Comparison of ENCODE assay signal across 8 cellular contexts in genomic region chr22:24433868-24434471, GRCh38. TPM values are rescaled to one million over a fixed set of nuclear protein-coding genes. Genes with fewer than 3 reads are reported as not detected.
DNase-seq lines count a peak whose midpoint lies in the region; ATAC-seq and TF ChIP-seq lines count a peak whose summit lies in the region.

No MANE protein-coding gene starts in this region.

- peaks cover 8% of the 10 kb centered on the region for H3K27me3 Mint-ChIP-seq in nephron progenitor cell (ENCODE audit: low read depth, poor library complexity)

- peak overlapping the region; percentile 78 for H3K27ac ChIP-seq in caudate nucleus (ENCODE audit: low read depth, low read length)

- H3K4me3 ChIP-seq in NT2/D1 (ENCODE audit: insufficient read length, low read depth) = no peak overlapping the region

- no peak for TF ChIP-seq CTCF in nephron progenitor cell (IDR thresholded peaks at IDR 0.05)

- H3K4me3 Mint-ChIP-seq in nephron progenitor cell = no peak overlapping the region

- H3K27me3 ChIP-seq in NT2/D1 (ENCODE audit: insufficient read depth, insufficient read length) = no peaks in the 10 kb centered on the region

- H3K36me3 Mint-ChIP-seq in nephron progenitor cell (ENCODE audit: low read depth) = no peaks in the 10 kb centered on the region

- no peaks in the 10 kb centered on the region for H3K9me3 Mint-ChIP-seq in nephron progenitor cell

- peaks cover 26% of the 10 kb centered on the region for H3K4me1 Mint-ChIP-seq in nephron progenitor cell

- peak; percentile 68 for ATAC-seq in HG02678 (IDR thresholded peaks at IDR 0.05; ENCODE audit: unreplicated experiment)

- no peaks in the 10 kb centered on the region for H3K9me3 ChIP-seq in NT2/D1 (ENCODE audit: insufficient read depth, low read length)

- peaks cover 10% of the 10 kb centered on the region for H3K4me1 ChIP-seq in NT2/D1 (ENCODE audit: insufficient read depth, insufficient read length)

- H3K9ac ChIP-seq in NT2/D1 (ENCODE audit: insufficient read length, low read depth) = peak overlapping the region; percentile 42

- peak; percentile 35 for DNase-seq in stimulated activated CD4-positive, alpha-beta T cell treated with anti-CD3 and anti-CD28 coated beads, Interleukin-12 subunit alpha, Interleukin-12 subunit beta, amount 100 ng/mL, for 4 hours
- no peak for DNase-seq in stimulated activated CD4-positive, alpha-beta T cell treated with anti-CD3 and anti-CD28 coated beads, Interleukin-15, amount 100 ng/mL, for 24 hours
- DNase-seq in NT2/D1 (ENCODE audit: low read depth, low spot score) = no peak
- peak in 1 of 61 donors; percentile 68 for DNase-seq in caudate nucleus (lab: John Stamatoyannopoulos, UW)
- DNase-seq in renal cortical epithelial cell (ENCODE audit: low read depth) = peak; percentile 69
- DNase-seq in nephron progenitor cell = no peak
- DNase-seq in cerebellar nuclear complex (lab: John Stamatoyannopoulos, UW) = no peak

- H3K36me3 ChIP-seq in NT2/D1 (ENCODE audit: insufficient read depth, insufficient read length, low read length) = peaks cover 6% of the 10 kb centered on the region

- H3K27ac Mint-ChIP-seq in nephron progenitor cell = no peak overlapping the region

RNA-seq across cellular contexts. Expression of gene ADORA2A, which starts 6.6 kb away (rescaled TPM):
- 0.17 and 0.80 TPM in 2 replicates for total RNA-seq in renal cortical epithelial cell

Comparison
In these comparisons a context has a peak if more than half of its experiments do, and no peak if none do; other contexts are left out.
1. DNase-seq: peak in stimulated activated CD4-positive, alpha-beta T cell treated with anti-CD3 and anti-CD28 coated beads, Interleukin-12 subunit alpha, Interleukin-12 subunit beta, amount 100 ng/mL, for 4 hours (single experiment) and renal cortical epithelial cell (single experiment); none in stimulated activated CD4-positive, alpha-beta T cell treated with anti-CD3 and anti-CD28 coated beads, Interleukin-15, amount 100 ng/mL, for 24 hours (single experiment), NT2/D1 (single experiment), nephron progenitor cell (single experiment) and cerebellar nuclear complex (0 of 2).